In the genomic region with DNA sequence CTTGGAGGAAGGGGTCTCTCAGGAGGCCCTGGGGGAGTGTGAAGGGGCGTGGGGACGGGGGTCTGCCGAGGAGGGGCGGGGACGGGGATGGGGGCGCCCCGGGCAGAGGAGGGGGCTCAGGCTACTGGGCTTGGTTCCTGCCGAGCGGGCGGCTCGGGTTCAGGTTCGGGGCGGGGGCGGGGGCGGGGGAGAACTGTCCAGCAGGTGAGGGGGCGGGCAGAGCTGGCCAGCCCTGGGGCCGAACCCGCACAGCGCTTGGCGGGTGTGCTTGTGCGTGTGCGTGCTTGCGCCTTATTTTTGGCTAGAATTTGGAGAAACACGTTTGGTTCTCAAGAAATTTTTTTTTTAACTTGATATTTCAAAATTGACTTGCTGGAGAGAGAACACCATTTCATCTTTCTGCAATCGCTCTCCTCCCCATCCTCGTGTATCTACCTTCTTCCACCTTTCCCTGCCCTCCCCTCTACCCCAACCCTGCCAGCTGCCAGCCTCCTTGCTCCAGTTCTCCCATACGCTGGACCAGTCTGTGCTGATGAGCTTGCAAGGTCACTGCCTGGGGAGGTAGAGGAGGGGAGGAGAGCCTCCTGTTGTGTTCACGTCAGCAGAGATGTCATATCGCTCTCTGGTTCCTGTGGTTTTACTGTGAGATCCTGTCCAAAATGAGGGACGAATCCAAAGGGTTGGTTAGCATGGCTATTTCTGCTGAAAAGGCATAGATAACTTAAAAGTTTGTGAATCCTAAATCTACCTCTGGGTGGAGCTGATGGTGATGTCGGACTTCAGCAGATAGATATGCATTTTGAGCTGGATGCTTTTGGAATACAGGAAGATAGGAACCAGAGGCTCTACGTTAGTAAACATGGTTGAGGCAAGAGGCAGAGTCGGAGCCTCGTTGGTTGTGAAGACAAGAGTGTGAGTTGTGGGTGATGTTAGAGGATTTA, we compare ENCODE assay signal across 8 cellular contexts. TPM values are rescaled to one million over a fixed set of nuclear protein-coding genes. Genes with fewer than 3 reads are reported as not detected.
DNase-seq lines count a peak whose midpoint lies in the region; ATAC-seq and TF ChIP-seq lines count a peak whose summit lies in the region.

No MANE protein-coding gene starts in this region.

- no peak for TF ChIP-seq RAD21 in Ishikawa (IDR thresholded peaks at IDR 0.05; ENCODE audit: low read depth)

- DNase-seq in Calu3 (no peak), cardiac fibroblast (ENCODE audit: low read depth in 2 of 2) (peak; percentile 43 to 66), kidney epithelial cell (ENCODE audit: low read depth) (no peak), NCI-H187 treated with DMSO at 0.1 percent for 48 hours (lab: John Stamatoyannopoulos, UW) (no peak)
- DNase-seq in stimulated activated effector memory CD8-positive, alpha-beta T cell treated with anti-CD3 and anti-CD28 coated beads, Interleukin-12 subunit alpha, Interleukin-12 subunit beta, amount 100 ng/mL, for 72 hours (ENCODE audit: low spot score in 2 of 2): peak; percentile 10 to 69

- TF ChIP-seq EP300 in Ishikawa (IDR thresholded peaks at IDR 0.05; ENCODE audit: borderline replicate concordance): no peak

- H3K27me3 Mint-ChIP-seq in Calu3 (ENCODE audit: unreplicated experiment): no peaks in the 10 kb centered on the region

- intact Hi-C loops in Calu3 (cut with micrococcal nuclease; ENCODE audit: unreplicated experiment): loop anchor here (5.0 kb wide), 1 partner anchor 77 kb away; no protein-coding TSS in a partner anchor

- CTCF ChIA-PET in Calu3 (lab: Charles Lee): interaction anchor here (1.1 to 1.5 kb wide), 2 partner anchors 11 to 91 kb away, joined by 3 to 7 read pairs; no protein-coding TSS in a partner anchor

- no peaks in the 10 kb centered on the region for H3K36me3 ChIP-seq in kidney epithelial cell (ENCODE audit: control insufficient read depth, insufficient read depth, low read length)

- no peaks in the 10 kb centered on the region for H3K27me3 ChIP-seq in kidney epithelial cell (ENCODE audit: control insufficient read depth, insufficient read depth, low read length)

- ATAC-seq in SK-N-SH treated with all-trans-retinoic acid at 6 μM for 48 hours: peak; percentile 27
- ATAC-seq in stimulated activated effector memory CD8-positive, alpha-beta T cell treated with anti-CD3 and anti-CD28 coated beads, Interleukin-12 subunit alpha, Interleukin-12 subunit beta, amount 100 ng/mL, for 72 hours: no peak
- no peak for ATAC-seq in GM18858 (IDR thresholded peaks at IDR 0.05; ENCODE audit: unreplicated experiment)

- no peaks in the 10 kb centered on the region for H3K9me3 Mint-ChIP-seq in Calu3 (ENCODE audit: low read depth, unreplicated experiment)
- no peaks in the 10 kb centered on the region for H3K9me3 Mint-ChIP-seq in stimulated activated effector memory CD8-positive, alpha-beta T cell treated with anti-CD3 and anti-CD28 coated beads, Interleukin-12 subunit alpha, Interleukin-12 subunit beta, amount 100 ng/mL, for 72 hours

- BruUV-seq in Calu3 (replicated peaks; lab: Mats Ljungman, UMichigan): no TSS peak

- H3K36me3 Mint-ChIP-seq in Calu3 (ENCODE audit: insufficient read depth, unreplicated experiment): peaks cover 34% of the 10 kb centered on the region
- H3K36me3 Mint-ChIP-seq in stimulated activated effector memory CD8-positive, alpha-beta T cell treated with anti-CD3 and anti-CD28 coated beads, Interleukin-12 subunit alpha, Interleukin-12 subunit beta, amount 100 ng/mL, for 72 hours: peaks cover 38% of the 10 kb centered on the region

- H3K4me3 Mint-ChIP-seq in Calu3 (ENCODE audit: low read depth, unreplicated experiment): peak overlapping the region; percentile 59
- peak overlapping the region; percentile 74 for H3K4me3 Mint-ChIP-seq in stimulated activated effector memory CD8-positive, alpha-beta T cell treated with anti-CD3 and anti-CD28 coated beads, Interleukin-12 subunit alpha, Interleukin-12 subunit beta, amount 100 ng/mL, for 72 hours

- TF ChIP-seq CTCF in Calu3 (IDR thresholded peaks at IDR 0.05; ENCODE audit: unreplicated experiment) (no peak), cardiac fibroblast (IDR thresholded peaks at IDR 0.05; ENCODE audit: low read depth, low read length) (no peak), kidney epithelial cell (IDR thresholded peaks at IDR 0.05; ENCODE audit: insufficient read depth, low read length, poor library complexity, severe bottlenecking) (no peak)

- H3K27ac Mint-ChIP-seq in Calu3 (ENCODE audit: unreplicated experiment): no peak overlapping the region
- peak overlapping the region; percentile 97 for H3K27ac Mint-ChIP-seq in stimulated activated effector memory CD8-positive, alpha-beta T cell treated with anti-CD3 and anti-CD28 coated beads, Interleukin-12 subunit alpha, Interleukin-12 subunit beta, amount 100 ng/mL, for 72 hours

- H3K4me3 ChIP-seq in cardiac fibroblast (replicated peaks in 1 of 2; ENCODE audit: low read depth in 2 of 2, low read length in 2 of 2): peak overlapping the region; percentile 72 to 80
- H3K4me3 ChIP-seq in kidney epithelial cell (ENCODE audit: low read depth, low read length): peak overlapping the region; percentile 83

- H3K4me1 Mint-ChIP-seq in Calu3 (ENCODE audit: low read depth, unreplicated experiment): peaks cover 33% of the 10 kb centered on the region
- peaks cover 46% of the 10 kb centered on the region for H3K4me1 Mint-ChIP-seq in stimulated activated effector memory CD8-positive, alpha-beta T cell treated with anti-CD3 and anti-CD28 coated beads, Interleukin-12 subunit alpha, Interleukin-12 subunit beta, amount 100 ng/mL, for 72 hours

TF ChIP-seq in Ishikawa, 13 proteins besides CTCF, POLR2A, EP300 and RAD21:
- peak; percentile 57 for TF ChIP-seq EGR1 (IDR thresholded peaks at IDR 0.05)
- TF ChIP-seq, protein P1, sequence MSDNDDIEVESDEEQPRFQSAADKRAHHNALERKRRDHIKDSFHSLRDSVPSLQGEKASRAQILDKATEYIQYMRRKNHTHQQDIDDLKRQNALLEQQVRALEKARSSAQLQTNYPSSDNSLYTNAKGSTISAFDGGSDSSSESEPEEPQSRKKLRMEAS (IDR thresholded peaks at IDR 0.05): no peak
- TF ChIP-seq, protein P2, sequence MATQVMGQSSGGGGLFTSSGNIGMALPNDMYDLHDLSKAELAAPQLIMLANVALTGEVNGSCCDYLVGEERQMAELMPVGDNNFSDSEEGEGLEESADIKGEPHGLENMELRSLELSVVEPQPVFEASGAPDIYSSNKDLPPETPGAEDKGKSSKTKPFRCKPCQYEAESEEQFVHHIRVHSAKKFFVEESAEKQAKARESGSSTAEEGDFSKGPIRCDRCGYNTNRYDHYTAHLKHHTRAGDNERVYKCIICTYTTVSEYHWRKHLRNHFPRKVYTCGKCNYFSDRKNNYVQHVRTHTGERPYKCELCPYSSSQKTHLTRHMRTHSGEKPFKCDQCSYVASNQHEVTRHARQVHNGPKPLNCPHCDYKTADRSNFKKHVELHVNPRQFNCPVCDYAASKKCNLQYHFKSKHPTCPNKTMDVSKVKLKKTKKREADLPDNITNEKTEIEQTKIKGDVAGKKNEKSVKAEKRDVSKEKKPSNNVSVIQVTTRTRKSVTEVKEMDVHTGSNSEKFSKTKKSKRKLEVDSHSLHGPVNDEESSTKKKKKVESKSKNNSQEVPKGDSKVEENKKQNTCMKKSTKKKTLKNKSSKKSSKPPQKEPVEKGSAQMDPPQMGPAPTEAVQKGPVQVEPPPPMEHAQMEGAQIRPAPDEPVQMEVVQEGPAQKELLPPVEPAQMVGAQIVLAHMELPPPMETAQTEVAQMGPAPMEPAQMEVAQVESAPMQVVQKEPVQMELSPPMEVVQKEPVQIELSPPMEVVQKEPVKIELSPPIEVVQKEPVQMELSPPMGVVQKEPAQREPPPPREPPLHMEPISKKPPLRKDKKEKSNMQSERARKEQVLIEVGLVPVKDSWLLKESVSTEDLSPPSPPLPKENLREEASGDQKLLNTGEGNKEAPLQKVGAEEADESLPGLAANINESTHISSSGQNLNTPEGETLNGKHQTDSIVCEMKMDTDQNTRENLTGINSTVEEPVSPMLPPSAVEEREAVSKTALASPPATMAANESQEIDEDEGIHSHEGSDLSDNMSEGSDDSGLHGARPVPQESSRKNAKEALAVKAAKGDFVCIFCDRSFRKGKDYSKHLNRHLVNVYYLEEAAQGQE (IDR thresholded peaks at IDR 0.05; ENCODE audit: low read depth): peak; percentile 60

TF ChIP-seq in SK-N-SH treated with all-trans-retinoic acid at 6 μM for 48 hours, 23 proteins besides CTCF, POLR2A, EP300 and RAD21 (continues in another document):
- TF ChIP-seq ZFP30 (CRISPR knock-in tag; IDR thresholded peaks at IDR 0.05) (no peak), ISL1 (CRISPR knock-in tag; IDR thresholded peaks at IDR 0.05) (no peak), ZNF70 (CRISPR knock-in tag; IDR thresholded peaks at IDR 0.05) (no peak), BACH2 (CRISPR knock-in tag; IDR thresholded peaks at IDR 0.05; ENCODE audit: borderline replicate concordance) (no peak), ZNF565 (CRISPR knock-in tag; conservative IDR thresholded peaks at IDR 0.05; ENCODE audit: low read depth) (no peak), PPARA (CRISPR knock-in tag; IDR thresholded peaks at IDR 0.05; ENCODE audit: borderline replicate concordance) (no peak)
- TF ChIP-seq, protein P3, sequence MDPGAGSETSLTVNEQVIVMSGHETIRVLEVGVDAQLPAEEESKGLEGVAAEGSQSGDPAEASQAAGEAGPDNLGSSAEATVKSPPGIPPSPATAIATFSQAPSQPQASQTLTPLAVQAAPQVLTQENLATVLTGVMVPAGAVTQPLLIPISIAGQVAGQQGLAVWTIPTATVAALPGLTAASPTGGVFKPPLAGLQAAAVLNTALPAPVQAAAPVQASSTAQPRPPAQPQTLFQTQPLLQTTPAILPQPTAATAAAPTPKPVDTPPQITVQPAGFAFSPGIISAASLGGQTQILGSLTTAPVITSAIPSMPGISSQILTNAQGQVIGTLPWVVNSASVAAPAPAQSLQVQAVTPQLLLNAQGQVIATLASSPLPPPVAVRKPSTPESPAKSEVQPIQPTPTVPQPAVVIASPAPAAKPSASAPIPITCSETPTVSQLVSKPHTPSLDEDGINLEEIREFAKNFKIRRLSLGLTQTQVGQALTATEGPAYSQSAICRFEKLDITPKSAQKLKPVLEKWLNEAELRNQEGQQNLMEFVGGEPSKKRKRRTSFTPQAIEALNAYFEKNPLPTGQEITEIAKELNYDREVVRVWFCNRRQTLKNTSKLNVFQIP (CRISPR knock-in tag; IDR thresholded peaks at IDR 0.05; ENCODE audit: borderline replicate concordance, low read depth): no peak

RNA-seq across cellular contexts. Expression of a gene that starts 0.7 kb away (rescaled TPM):
- total RNA-seq in Calu3 (2022) (42.9 and 45.7 TPM in 2 replicates), kidney epithelial cell (18.5 and 20.2 TPM in 2 replicates)

RNA-seq across cellular contexts. Expression of a gene that starts 12.8 kb away (rescaled TPM):
- total RNA-seq in Calu3 (2022): 11.4 and 14.2 TPM in 2 replicates
- 3.8 and 7.3 TPM in 2 replicates for total RNA-seq in kidney epithelial cell

RNA-seq across cellular contexts. Expression of a gene that starts 22.0 kb away (rescaled TPM):
- total RNA-seq in Calu3 (2022) (23.5 and 30.6 TPM in 2 replicates), kidney epithelial cell (51.6 and 57.1 TPM in 2 replicates)

RNA-seq across cellular contexts. Expression of a gene that starts 55.8 kb away (rescaled TPM):
- total RNA-seq in Calu3 (2022) (18.7 and 27.8 TPM in 2 replicates), kidney epithelial cell (24.8 and 34.7 TPM in 2 replicates)

Comparison
In these comparisons a context has a peak if more than half of its experiments do, and no peak if none do; other contexts are left out.
1. DNase-seq: peak in cardiac fibroblast (2 of 2) and stimulated activated effector memory CD8-positive, alpha-beta T cell treated with anti-CD3 and anti-CD28 coated beads, Interleukin-12 subunit alpha, Interleukin-12 subunit beta, amount 100 ng/mL, for 72 hours (2 of 2); none in Calu3 (single experiment), kidney epithelial cell (single experiment) and NCI-H187 treated with DMSO at 0.1 percent for 48 hours (single experiment).